ENCODE assay signal across 21 cellular contexts in the genomic region with DNA sequence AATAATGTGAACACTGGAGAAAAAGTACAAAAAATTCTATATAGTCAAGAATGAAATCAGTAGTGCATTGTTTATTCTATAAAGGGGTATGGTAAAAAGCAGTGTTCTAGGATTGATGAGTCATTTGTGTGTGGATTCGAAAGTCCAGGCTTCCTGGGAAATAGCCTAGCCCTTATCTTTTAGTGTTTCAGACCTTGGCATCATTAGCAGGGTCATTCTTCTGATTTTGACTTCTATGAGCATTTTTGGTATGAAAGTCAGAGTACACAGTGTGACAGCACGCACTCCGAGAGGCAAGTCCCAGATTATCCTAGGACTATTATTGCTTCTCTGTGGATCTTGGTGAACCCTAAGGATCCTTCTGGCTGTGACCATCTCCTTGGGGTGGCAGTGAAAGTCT. TPM values are rescaled to one million over a fixed set of nuclear protein-coding genes. Genes with fewer than 3 reads are reported as not detected.
DNase-seq lines count a peak whose midpoint lies in the region; ATAC-seq, FAIRE-seq and TF ChIP-seq lines count a peak whose summit lies in the region.
"Had no signal": no experiment of that assay in that cellular context is flagged by ENCODE, and none has a peak within 500 bp of the region (broad histone marks: within the 10 kb centered on the region; RNA-seq: fewer than 3 reads in every experiment).

No MANE protein-coding gene starts in this region.

- H3K9ac ChIP-seq in adipocyte (ENCODE audit: low read length) (no peak overlapping the region), mesendoderm (ENCODE audit: low read length) (no peak overlapping the region)

- H4K8ac ChIP-seq in mesendoderm (ENCODE audit: low read depth, low read length) = no peak overlapping the region

- POLR2A ChIA-PET in A549 (lab: Yijun Ruan, JAX) = no interaction called here

- TF ChIP-seq CTCF in A549 (IDR thresholded peaks at IDR 0.05) = no peak
- TF ChIP-seq CTCF in fibroblast of mammary gland (conservative IDR thresholded peaks at IDR 0.05; ENCODE audit: control insufficient read depth, insufficient read depth, low read depth, low read length) = no peak
- TF ChIP-seq CTCF in spleen (IDR thresholded peaks at IDR 0.05 in 8 of 11, conservative IDR thresholded peaks at IDR 0.05 in 3 of 11) = no peak
- no peak for TF ChIP-seq CTCF in BE2C (IDR thresholded peaks at IDR 0.05; ENCODE audit: low read depth, low read length)

- H3K79me1 ChIP-seq in mesendoderm (ENCODE audit: low read length) = peaks cover 1% of the 10 kb centered on the region

- H3K27me3 ChIP-seq in adipocyte (replicated peaks; ENCODE audit: control insufficient read depth, insufficient read depth, low read length) = no peaks in the 10 kb centered on the region
- H3K27me3 ChIP-seq in muscle layer of duodenum (ENCODE audit: low read depth, low read length) = no peaks in the 10 kb centered on the region
- H3K27me3 ChIP-seq in spleen (replicated peaks in 1 of 7) = no peaks in the 10 kb centered on the region
- no peaks in the 10 kb centered on the region for H3K27me3 ChIP-seq in BE2C
- H3K27me3 ChIP-seq in mesendoderm (ENCODE audit: insufficient read depth, low read length, poor library complexity) = no peaks in the 10 kb centered on the region
- H3K27me3 ChIP-seq: breast epithelium, dorsolateral prefrontal cortex, left lung, SJSA1 had no signal

- no peak overlapping the region for H2BK5ac ChIP-seq in mesendoderm (ENCODE audit: low read length)

- no peak for TF ChIP-seq EP300 in A549 (IDR thresholded peaks at IDR 0.05)

- H3K36me3 ChIP-seq in adipocyte (ENCODE audit: control insufficient read depth, insufficient read depth, low read length, severe bottlenecking) (no peaks in the 10 kb centered on the region), muscle layer of duodenum (ENCODE audit: control insufficient read depth in 1 of 2, insufficient read depth in 2 of 2, low read length in 2 of 2) (no peaks in the 10 kb centered on the region), spleen (no peaks in the 10 kb centered on the region), BE2C (no peaks in the 10 kb centered on the region), mesendoderm (ENCODE audit: control insufficient read depth, insufficient read depth, low read length) (no peaks in the 10 kb centered on the region)
- H3K36me3 ChIP-seq: breast epithelium, left lung, SJSA1 had no signal

- FAIRE-seq in A549 (lab: Jason Lieb, UNC) = no peak

- intact Hi-C loops in spleen (cut with DNase I; ENCODE audit: low total_unique reads) = no loop called here

- TF ChIP-seq RAD21 in A549 (conservative IDR thresholded peaks at IDR 0.05 in 1 of 2, IDR thresholded peaks at IDR 0.05 in 1 of 2) = no peak

- ATAC-seq in A549 = peak in 1 of 2 experiments; percentile 62; a peak in 3 of 6 replicates
- ATAC-seq: activated CD8-positive, alpha-beta T cell treated with anti-CD3 and anti-CD28 coated beads for 36 hours; activated T-cell treated with anti-CD3 and anti-CD28 coated beads, Interleukin-2, amount 50 U/mL, for 4 hours; left lung; stimulated activated naive CD8-positive, alpha-beta T cell treated with anti-CD3 and anti-CD28 coated beads, Interleukin-15, Interleukin-2, amounts not matched to agents 100 U/mL and 50 U/mL, for 24 hours had no signal

- no peak overlapping the region for H2BK120ac ChIP-seq in mesendoderm (ENCODE audit: low read depth, low read length)

- no peak overlapping the region for H4K5ac ChIP-seq in mesendoderm (ENCODE audit: low read length)

- 30% methylated on average over 3 of the region's 3 CpGs for WGBS in A549 (ENCODE audit: missing lambda C conversion rate)
- WGBS in spleen, 5 donors = 66 to 88% (median 78%) methylated on average over 3 of the region's 3 CpGs
- WGBS in mesendoderm (ENCODE audit: extremely low coverage, insufficient coverage, low lambda C conversion rate) = no CpG with 5 or more reads among the region's 3 CpGs

- H3K4me2 ChIP-seq in A549 (peak overlapping the region; percentile 18; the same call in 1 of the 3 replicates), mesendoderm (ENCODE audit: low read length) (no peak overlapping the region)

- H3K23ac ChIP-seq in mesendoderm (ENCODE audit: low read length) = no peak overlapping the region

- peak overlapping the region in 1 of 2 experiments; percentile 17; a peak in 1 of 6 replicates for H3K27ac ChIP-seq in A549
- peak overlapping the region; percentile 12 for H3K27ac ChIP-seq in muscle layer of duodenum (ENCODE audit: low read length)
- H3K27ac ChIP-seq in spleen = no peak overlapping the region
- no peak overlapping the region for H3K27ac ChIP-seq in mesendoderm (ENCODE audit: low read depth, low read length)
- H3K27ac ChIP-seq: breast epithelium, C4-2B, dorsolateral prefrontal cortex, left lung, SJSA1 had no signal

- H3K4me1 ChIP-seq in A549 (peaks cover 17% of the 10 kb centered on the region; the same call in 2 of the 3 replicates), adipocyte (ENCODE audit: control insufficient read depth, insufficient read depth, low read length) (peaks cover 23% of the 10 kb centered on the region), muscle layer of duodenum (ENCODE audit: control insufficient read depth in 1 of 2, insufficient read depth in 2 of 2, low read length in 2 of 2) (no peaks in the 10 kb centered on the region), spleen (no peaks in the 10 kb centered on the region), BE2C (no peaks in the 10 kb centered on the region), mesendoderm (ENCODE audit: control insufficient read depth, low read depth, low read length) (no peaks in the 10 kb centered on the region)
- H3K4me1 ChIP-seq: breast epithelium, left lung had no signal

- H3K4me3 ChIP-seq in A549 (no peak overlapping the region), adipocyte (ENCODE audit: low read length) (no peak overlapping the region), fibroblast of mammary gland (ENCODE audit: control insufficient read depth, low read depth, low read length) (no peak overlapping the region), muscle layer of duodenum (ENCODE audit: low read depth in 1 of 2, low read length in 2 of 2) (no peak overlapping the region), spleen (no peak overlapping the region), BE2C (ENCODE audit: low read depth, low read length) (no peak overlapping the region), mesendoderm (ENCODE audit: low read length) (no peak overlapping the region)
- H3K4me3 ChIP-seq: breast epithelium, dorsolateral prefrontal cortex, left lung, SJSA1 had no signal

- peak in 1 of 2 experiments; percentile 35 for DNase-seq in A549 (ENCODE audit: low read depth in 1 of 2, low spot score in 1 of 2)
- peak; percentile 14 for DNase-seq in adipocyte (ENCODE audit: low read depth)
- DNase-seq in fibroblast of mammary gland (ENCODE audit: low read depth) = peak; percentile 22
- no peak for DNase-seq in spleen
- no peak for DNase-seq in SK-N-DZ (ENCODE audit: low spot score)
- DNase-seq in BE2C = no peak
- DNase-seq in mesendoderm = no peak
- DNase-seq: activated CD8-positive, alpha-beta T cell treated with anti-CD3 and anti-CD28 coated beads for 36 hours; activated naive CD4-positive, alpha-beta T cell treated with anti-CD3 and anti-CD28 coated beads, Interleukin-2, amount 10 ng/mL, durations not matched to agents 7 days and 5 days; activated T-cell treated with anti-CD3 and anti-CD28 coated beads, Interleukin-2, amount 50 U/mL, for 4 hours; dorsolateral prefrontal cortex; GDM1; H9; left lung; NCI-H2171; stimulated activated naive CD8-positive, alpha-beta T cell treated with anti-CD3 and anti-CD28 coated beads, Interleukin-15, Interleukin-2, amounts not matched to agents 100 U/mL and 50 U/mL, for 24 hours; trophoblast cell had no signal

- CTCF ChIA-PET in A549 (lab: Yijun Ruan, JAX) = no interaction called here

- no peak for TF ChIP-seq POLR2A in A549 (IDR thresholded peaks at IDR 0.05; ENCODE audit: low read length)
- TF ChIP-seq POLR2A in spleen (IDR thresholded peaks at IDR 0.05) = no peak

- H2AK5ac ChIP-seq in mesendoderm (ENCODE audit: low read length) = no peak overlapping the region

- H3K4ac ChIP-seq in mesendoderm (ENCODE audit: low read depth, low read length) = no peak overlapping the region

- H3K9me3 ChIP-seq in A549 (no peaks in the 10 kb centered on the region), adipocyte (ENCODE audit: control insufficient read depth, low read length) (no peaks in the 10 kb centered on the region), muscle layer of duodenum (ENCODE audit: control insufficient read depth in 1 of 2, low read length in 2 of 2) (no peaks in the 10 kb centered on the region), spleen (no peaks in the 10 kb centered on the region), BE2C (no peaks in the 10 kb centered on the region)
- H3K9me3 ChIP-seq: breast epithelium, left lung, SJSA1 had no signal

- no peaks in the 10 kb centered on the region for H3K79me2 ChIP-seq in mesendoderm (ENCODE audit: control insufficient read depth, insufficient read depth, low read length)

- H3K18ac ChIP-seq in mesendoderm (ENCODE audit: low read length) = no peak overlapping the region

- H3K56ac ChIP-seq in mesendoderm (ENCODE audit: low read length) = no peak overlapping the region

- no peak overlapping the region for H2BK15ac ChIP-seq in mesendoderm (replicated peaks; ENCODE audit: low read depth)

TF ChIP-seq in A549, 52 proteins besides CTCF, POLR2A, EP300 and RAD21 (continues in another document):
- TF ChIP-seq RARB (CRISPR knock-in tag; IDR thresholded peaks at IDR 0.05) (no peak), FOXS1 (CRISPR knock-in tag; IDR thresholded peaks at IDR 0.05) (no peak), KDM5A (IDR thresholded peaks at IDR 0.05) (no peak), HEYL (CRISPR knock-in tag; IDR thresholded peaks at IDR 0.05) (no peak), MYC (IDR thresholded peaks at IDR 0.05; ENCODE audit: borderline replicate concordance, low read length) (no peak), POLR2AphosphoS2 (conservative IDR thresholded peaks at IDR 0.05; ENCODE audit: low read length) (no peak), BHLHE40 (IDR thresholded peaks at IDR 0.05; ENCODE audit: low read depth, low read length) (no peak), ESRRA (IDR thresholded peaks at IDR 0.05; ENCODE audit: borderline replicate concordance, low read length) (no peak), PHF8 (IDR thresholded peaks at IDR 0.05; ENCODE audit: borderline replicate concordance, low read depth) (no peak)

RNA-seq across cellular contexts. Expression of gene PCSK5, which starts 16.9 kb away (rescaled TPM):
- polyA plus RNA-seq in A549 (2011; rRNA removed) = 6.7 and 7.0 TPM in 2 replicates
- polyA plus RNA-seq in A549 (2012; cell fraction: cytosol; rRNA removed) = 2.9 and 3.7 TPM in 2 replicates
- polyA plus RNA-seq in A549 (2012; cell fraction: nucleus; rRNA removed) = 7.3 and 8.8 TPM in 2 replicates
- polyA plus RNA-seq in A549 (2017; fragmentation: RNase III; extraction: RNeasy Plus Mini Kit Qiagen cat#74134 plus additional on column Dnase treatment) = 1.3 to 1.5 TPM (median 1.4 TPM) in 3 replicates
- 21.3 and 23.3 TPM in 2 replicates for polyA minus RNA-seq in A549 (2011; rRNA and poly(A)+ RNA removed)
- total RNA-seq in spleen = 1 to 10 TPM; 3.8 to 8.1 (median 6.6) TPM
- under 1 TPM; 0.28 to 0.70 (median 0.59) TPM for polyA plus RNA-seq in spleen
- 0.03 TPM in 2 replicates for polyA plus RNA-seq in SK-N-DZ (2014; cell fraction: cytosol; rRNA removed)
- 0.33 and 0.51 TPM in 2 replicates for polyA plus RNA-seq in SK-N-DZ (2014; cell fraction: nucleus; rRNA removed)
- not detected for polyA plus RNA-seq in BE2C (2012; ENCODE audit: insufficient read depth, insufficient read length, low read depth)
- 3.3 TPM for polyA plus RNA-seq in mesendoderm (2013, experiment 1 of 2)
- 3.6 TPM for polyA plus RNA-seq in mesendoderm (2013, experiment 2 of 2)

Comparison
In these comparisons a context has a peak if more than half of its experiments do, and no peak if none do; other contexts are left out.
1. DNase-seq: peak in adipocyte (single experiment) and fibroblast of mammary gland (single experiment); none in spleen (single experiment), SK-N-DZ (single experiment), BE2C (single experiment) and mesendoderm (single experiment).